Comparison of ENCODE assay signal across 8 cellular contexts in the genomic region with DNA sequence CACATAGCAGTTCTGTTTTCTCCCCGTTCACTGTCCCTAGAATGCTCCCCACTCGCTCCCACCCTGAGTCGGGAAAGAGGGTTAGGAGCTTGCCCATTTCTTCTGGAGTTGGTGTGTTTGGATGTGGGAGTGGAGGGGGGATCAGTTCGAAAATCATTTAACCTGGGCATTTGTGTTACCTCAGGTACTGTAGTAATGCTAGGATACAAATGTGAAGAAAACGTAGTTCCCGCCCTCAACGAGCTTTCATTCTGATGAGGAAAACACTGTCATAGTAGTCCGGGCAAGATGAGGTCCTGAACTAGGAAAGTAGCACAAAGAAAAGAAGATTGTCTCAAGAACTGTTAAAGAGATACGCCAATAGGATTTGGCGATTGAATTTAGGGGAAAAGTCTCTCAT. TPM values are rescaled to one million over a fixed set of nuclear protein-coding genes. Genes with fewer than 3 reads are reported as not detected.
DNase-seq lines count a peak whose midpoint lies in the region; ATAC-seq and TF ChIP-seq lines count a peak whose summit lies in the region.

No MANE protein-coding gene starts in this region.

- H3K4me1 ChIP-seq in HUES6 (ENCODE audit: control insufficient read depth, insufficient read depth, low read length): no peaks in the 10 kb centered on the region; the same call in 1 of the 2 replicates
- H3K4me1 ChIP-seq in lower lobe of right lung: peaks cover 27% of the 10 kb centered on the region

- H3K9me3 Mint-ChIP-seq in MCF 10A (ENCODE audit: unreplicated experiment): no peaks in the 10 kb centered on the region

- H3K4me3 ChIP-seq in AG04449 (ENCODE audit: low read depth, low read length) (peak overlapping the region; percentile 95), HUES6 (ENCODE audit: low read depth, low read length) (peak overlapping the region; percentile 84), lower lobe of right lung (peak overlapping the region; percentile 89)

- ATAC-seq in lower lobe of right lung (peak; percentile 2), HG02981 (IDR thresholded peaks at IDR 0.05; ENCODE audit: unreplicated experiment) (no peak)

- peak overlapping the region; percentile 88 for H3K4me3 Mint-ChIP-seq in MCF 10A (ENCODE audit: unreplicated experiment)

- H3K36me3 Mint-ChIP-seq in MCF 10A (ENCODE audit: insufficient read depth, unreplicated experiment): peaks cover 84% of the 10 kb centered on the region

- peak overlapping the region; percentile 95 for H3K27ac Mint-ChIP-seq in MCF 10A (ENCODE audit: low read depth, unreplicated experiment)

- POLR2A ChIA-PET in AG04449 (lab: Yijun Ruan, JAX): interaction anchor here (1.3 kb wide), 1 partner anchor 13 kb away, joined by 4 read pairs; no protein-coding TSS in a partner anchor
- POLR2A ChIA-PET in MCF 10A (lab: Yijun Ruan, JAX): interaction anchor here (0.6 to 5.2 kb wide), 41 partner anchors 9 to 372 kb away, joined by 3 to 71 read pairs (median 5); partner anchors contain the start of genes ALG9, DIXDC1, IL18 and NKAPD1

- no peak for TF ChIP-seq CTCF in AG04449 (IDR thresholded peaks at IDR 0.05; ENCODE audit: insufficient read depth, low read length, missing control alignments)
- no peak for TF ChIP-seq CTCF in MCF 10A (IDR thresholded peaks at IDR 0.05; ENCODE audit: unreplicated experiment)
- TF ChIP-seq CTCF in lower lobe of right lung (IDR thresholded peaks at IDR 0.05): no peak

- H3K36me3 ChIP-seq in HUES6 (ENCODE audit: control insufficient read depth, insufficient read depth, low read length) (peaks cover 80% of the 10 kb centered on the region), lower lobe of right lung (peaks cover 76% of the 10 kb centered on the region)

- H3K27me3 ChIP-seq in HUES6 (ENCODE audit: control insufficient read depth, insufficient read depth, low read length) (no peaks in the 10 kb centered on the region), lower lobe of right lung (ENCODE audit: low read depth) (no peaks in the 10 kb centered on the region)

- H3K4me1 Mint-ChIP-seq in MCF 10A (ENCODE audit: insufficient read depth, unreplicated experiment): peaks cover 44% of the 10 kb centered on the region

- no peaks in the 10 kb centered on the region for H3K9me3 ChIP-seq in HUES6 (ENCODE audit: control insufficient read depth, insufficient read depth, low read depth, low read length)
- no peaks in the 10 kb centered on the region for H3K9me3 ChIP-seq in lower lobe of right lung

- peak overlapping the region; percentile 93 for H3K9ac ChIP-seq in HUES6 (ENCODE audit: low read length)

- H3K27ac ChIP-seq in HUES6 (ENCODE audit: low read depth, low read length) (peak overlapping the region; percentile 27; the same call in 1 of the 2 replicates), lower lobe of right lung (peak overlapping the region; percentile 83)

- TSS peak; percentile 28 for BruUV-seq in MCF 10A (replicated peaks; lab: Mats Ljungman, UMichigan)

- DNase-seq in AG04449 (ENCODE audit: low read depth, low spot score) (no peak), MCF 10A (ENCODE audit: unreplicated experiment) (no peak), lower lobe of right lung (no peak), NCI-H1048 (lab: John Stamatoyannopoulos, UW) (no peak), NCI-H345 treated with DMSO at 0.1 percent for 48 hours (lab: John Stamatoyannopoulos, UW; ENCODE audit: unreplicated experiment) (no peak), NCI-H446 treated with DMSO at 0.1 percent for 48 hours (lab: John Stamatoyannopoulos, UW) (no peak)

- no peaks in the 10 kb centered on the region for H3K27me3 Mint-ChIP-seq in MCF 10A (ENCODE audit: insufficient read depth, unreplicated experiment)

- intact Hi-C loops in MCF 10A (cut with micrococcal nuclease) (no loop called here), lower lobe of right lung (cut with DNase I) (no loop called here)

- CTCF ChIA-PET in AG04449 (lab: Yijun Ruan, JAX) (interaction anchor here (1.0 to 2.6 kb wide), 5 partner anchors 12 to 192 kb away, joined by 3 to 13 read pairs (median 5); partner anchors contain the start of genes NKAPD1 and PIH1D2), MCF 10A (lab: Yijun Ruan, JAX) (interaction anchor here (0.6 to 2.5 kb wide), 6 partner anchors 11 to 193 kb away, joined by 3 to 12 read pairs (median 4); partner anchors contain the start of genes NKAPD1 and PIH1D2)

RNA-seq across cellular contexts. Expression of gene SDHD, which starts 0.5 kb away (rescaled TPM):
- total RNA-seq in MCF 10A (2022): 119 and 124 TPM in 2 replicates
- 91.2 TPM for total RNA-seq in lower lobe of right lung

RNA-seq across cellular contexts. Expression of gene TIMM8B, which starts 0.7 kb away (rescaled TPM):
- total RNA-seq in MCF 10A (2022): 58.1 and 70.8 TPM in 2 replicates
- 35.9 TPM for total RNA-seq in lower lobe of right lung

RNA-seq across cellular contexts. Expression of gene NKAPD1, which starts 13.1 kb away (rescaled TPM):
- total RNA-seq in MCF 10A (2022) (25.1 and 27.5 TPM in 2 replicates), lower lobe of right lung (20.6 TPM)

RNA-seq across cellular contexts. Expression of gene PIH1D2, which starts 13.4 kb away (rescaled TPM):
- 2.0 and 2.1 TPM in 2 replicates for total RNA-seq in MCF 10A (2022)
- 6.4 TPM for total RNA-seq in lower lobe of right lung
